Comparison of ENCODE assay signal across 20 cellular contexts in the genomic region with DNA sequence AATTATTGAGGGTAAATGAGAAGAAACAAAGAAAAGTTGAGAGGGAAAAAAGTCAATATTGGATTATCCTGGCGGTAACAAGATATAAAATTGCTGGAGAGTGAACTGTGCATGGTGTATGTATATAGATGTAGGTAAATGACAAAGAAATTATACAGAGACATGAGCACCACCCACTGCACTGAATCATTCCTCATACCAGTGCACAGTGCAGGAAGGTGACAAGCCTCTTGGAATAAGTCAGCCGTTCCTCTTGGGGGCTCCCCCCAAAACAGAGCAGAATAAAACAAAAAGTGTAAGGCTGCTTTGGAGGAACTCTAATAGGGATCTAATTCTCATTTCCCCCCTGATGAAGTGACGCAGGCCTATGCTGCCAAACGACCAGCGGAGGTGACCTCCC.
DNase-seq lines count a peak whose midpoint lies in the region; ATAC-seq and TF ChIP-seq lines count a peak whose summit lies in the region.
"Had no signal": no experiment of that assay in that cellular context is flagged by ENCODE, and none has a peak within 500 bp of the region (broad histone marks: within the 10 kb centered on the region; RNA-seq: fewer than 3 reads in every experiment).

No MANE protein-coding gene starts in this region.

- TF ChIP-seq CTCF in neural crest cell (conservative IDR thresholded peaks at IDR 0.05), result no peak

- H3K9me3 Mint-ChIP-seq in neural crest cell, result peaks cover 2% of the 10 kb centered on the region
- peaks cover 0 to 2% (median 0%) of the 10 kb centered on the region in 3 donors for H3K9me3 Mint-ChIP-seq in T-cell

- no peaks in the 10 kb centered on the region for H3K36me3 Mint-ChIP-seq in neural crest cell (ENCODE audit: low read depth)
- no peaks in the 10 kb centered on the region for H3K36me3 Mint-ChIP-seq in T-cell

- POLR2A ChIA-PET in T-cell (lab: Charles Lee), result no interaction called here

- H3K27ac Mint-ChIP-seq in neural crest cell (ENCODE audit: unreplicated experiment) (peak overlapping the region; percentile 13), T-cell (no peak overlapping the region)
- H3K27ac Mint-ChIP-seq: B cell had no signal

- peaks cover 27% of the 10 kb centered on the region for H3K4me1 Mint-ChIP-seq in neural crest cell
- H3K4me1 Mint-ChIP-seq in T-cell, result no peaks in the 10 kb centered on the region
- H3K4me1 Mint-ChIP-seq: B cell had no signal

- H3K27ac ChIP-seq in caudate nucleus (ENCODE audit: low read depth, low read length), result peak overlapping the region; percentile 52

- DNase-seq in COLO668 (lab: John Stamatoyannopoulos, UW; ENCODE audit: unreplicated experiment) (peak; percentile 61), NCI-H748 (lab: John Stamatoyannopoulos, UW; ENCODE audit: unreplicated experiment) (peak; percentile 14), caudate nucleus (lab: John Stamatoyannopoulos, UW) (peak in 11 of 61 donors; percentile 1 to 69 (median 22)), neural crest cell (ENCODE audit: low read depth, low spot score) (no peak), GF-D8 (lab: John Stamatoyannopoulos, UW) (no peak), T-cell (no peak)
- DNase-seq: 8988T; COR-L47; MM.1S; NCI-H1092; NCI-H146; NCI-H2029 treated with DMSO at 0.1 percent for 48 hours; NCI-H2171 treated with DMSO at 0.1 percent for 48 hours; NCI-H446; NCI-H526 treated with DMSO at 0.1 percent for 48 hours; NK-92 treated with Interleukin-12 subunit alpha and Interleukin-12 subunit beta, amount 100 ng/mL, for 24 hours; Right ventricle myocardium superior had no signal

- H3K27me3 Mint-ChIP-seq in neural crest cell (ENCODE audit: low read depth) (no peaks in the 10 kb centered on the region), T-cell (peaks cover 0 to 3% of the 10 kb centered on the region in 2 donors)
- H3K27me3 Mint-ChIP-seq: B cell had no signal

- CTCF ChIA-PET in T-cell (lab: Charles Lee), result no interaction called here

- no peak for ATAC-seq in GM19023 (IDR thresholded peaks at IDR 0.05; ENCODE audit: unreplicated experiment)
- no peak for ATAC-seq in T-cell (replicated peaks in 1 of 4)
- no peak for ATAC-seq in activated CD4-positive, CD25-positive, alpha-beta regulatory T cell treated with anti-CD3 and anti-CD28 coated beads, Interleukin-2, amount 50 U/mL, for 24 hours

- no peak overlapping the region for H3K4me3 Mint-ChIP-seq in neural crest cell
- H3K4me3 Mint-ChIP-seq in T-cell, result no peak overlapping the region
- H3K4me3 Mint-ChIP-seq: B cell had no signal

Comparison
In these comparisons a context has a peak if more than half of its experiments do, and no peak if none do; other contexts are left out.
1. DNase-seq: peak in COLO668 (single experiment) and NCI-H748 (single experiment); none in neural crest cell (single experiment), GF-D8 (single experiment) and T-cell (0 of 34).